11 cellular contexts compared by ENCODE assay signal in genomic region chr1:118225471-118225870, GRCh38. TPM values are rescaled to one million over a fixed set of nuclear protein-coding genes. Genes with fewer than 3 reads are reported as not detected.
"Had no signal": no experiment of that assay in that cellular context is flagged by ENCODE, and none has a peak within 500 bp of the region (broad histone marks: within the 10 kb centered on the region; RNA-seq: fewer than 3 reads in every experiment).

No MANE protein-coding gene starts in this region.

- H3K36me3 ChIP-seq: HAP-1 had no signal

- H2AFZ ChIP-seq: GM23248, GM23338 had no signal

- H3K4me3 ChIP-seq: GM23248, GM23338, HAP-1 had no signal

- DNase-seq: GM23248, GOT3, H7, H9, HCEC 1CT, HFFc6 had no signal

- H3K9me3 ChIP-seq: HAP-1 had no signal

- FAIRE-seq: H1, H54 had no signal

- H3K27ac ChIP-seq: GM23248 had no signal

- H3K4me2 ChIP-seq: GM23338 had no signal

- ATAC-seq: GM23338, HCT116 had no signal

- H3K9ac ChIP-seq: GM23248 had no signal

RNA-seq across cellular contexts. Expression of gene SPAG17, which starts 40.4 kb away (rescaled TPM):
- total RNA-seq: GM23248, HFFc6 had no signal
